1 cellular context compared by ENCODE assay signal in genomic region chr16:15055141-15056053, GRCh38.
A peak's percentile ranks its signal among the peaks of the same experiment; 100 is the strongest.
TF ChIP-seq lines count a peak whose summit lies in the region.

No MANE protein-coding gene starts in this region.

TF ChIP-seq in GM12878, 131 proteins besides CTCF, POLR2A, EP300 and RAD21 (continued from another document):
- TF ChIP-seq CUX1 (IDR thresholded peaks at IDR 0.05; ENCODE audit: insufficient replicate concordance, low read depth, low read length) (no peak), BHLHE40 (IDR thresholded peaks at IDR 0.05; ENCODE audit: borderline replicate concordance in 1 of 2, low read depth in 2 of 2, low read length in 1 of 2) (peak; percentile 92 to 96), GATAD2B (conservative IDR thresholded peaks at IDR 0.05; ENCODE audit: low read depth) (peak; percentile 27; the same call in 1 of the 2 replicates), LARP7 (IDR thresholded peaks at IDR 0.05) (peak; percentile 63; the same call in 1 of the 2 replicates), DPF2 (IDR thresholded peaks at IDR 0.05) (0 out of 2 replicates have a peak, but pooled peaks have one; percentile 35), RUNX3 (IDR thresholded peaks at IDR 0.05; ENCODE audit: low read length) (0 out of 2 replicates have a peak, but pooled peaks have one; percentile 18), NR2F1 (conservative IDR thresholded peaks at IDR 0.05) (0 out of 2 replicates have a peak, but pooled peaks have one; percentile 40), ZNF207 (IDR thresholded peaks at IDR 0.05; ENCODE audit: borderline replicate concordance) (peak; percentile 84), NFXL1 (IDR thresholded peaks at IDR 0.05; ENCODE audit: borderline replicate concordance) (peak; percentile 95), PKNOX1 (IDR thresholded peaks at IDR 0.05) (peak; percentile 7; the same call in 1 of the 2 replicates), CBFB (IDR thresholded peaks at IDR 0.05; ENCODE audit: low read depth) (0 out of 2 replicates have a peak, but pooled peaks have one; percentile 3), BACH1 (IDR thresholded peaks at IDR 0.05; ENCODE audit: borderline replicate concordance) (0 out of 2 replicates have a peak, but pooled peaks have one; percentile 7), SMARCA5 (IDR thresholded peaks at IDR 0.05) (peak; percentile 98), MAX (IDR thresholded peaks at IDR 0.05; ENCODE audit: low read depth, low read length) (peak; percentile 10; the same call in 1 of the 2 replicates), NKRF (conservative IDR thresholded peaks at IDR 0.05) (peak; percentile 76; the same call in 1 of the 2 replicates), ZSCAN29 (IDR thresholded peaks at IDR 0.05) (no peak), MEF2B (IDR thresholded peaks at IDR 0.05; ENCODE audit: partially characterized antibody, poor library complexity, severe bottlenecking) (peak; percentile 43), ZNF217 (IDR thresholded peaks at IDR 0.05) (peak; percentile 74; the same call in 1 of the 2 replicates)
